ENCODE assay signal across 10 cellular contexts in the genomic region with DNA sequence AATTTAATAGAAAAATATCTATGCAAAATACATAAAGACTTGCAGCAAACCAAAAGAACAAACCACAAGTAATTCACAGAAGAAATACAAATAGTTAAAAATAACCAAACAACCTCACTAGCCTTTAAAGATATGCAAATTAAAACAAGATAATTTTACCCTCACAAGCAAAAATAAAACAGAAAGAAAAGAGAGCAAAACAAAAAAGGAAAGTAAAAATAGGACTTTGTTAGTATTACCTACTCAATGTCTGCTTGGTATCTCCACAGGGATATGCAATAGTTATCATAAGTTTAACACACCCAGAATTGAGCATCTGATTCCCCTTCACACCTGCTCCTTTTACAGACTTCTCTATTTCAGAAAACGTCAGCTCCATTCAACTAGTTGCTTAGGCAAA.
A peak's percentile ranks its signal among the peaks of the same experiment; 100 is the strongest.
DNase-seq lines count a peak whose midpoint lies in the region; ATAC-seq and TF ChIP-seq lines count a peak whose summit lies in the region.
"Had no signal": no experiment of that assay in that cellular context is flagged by ENCODE, and none has a peak within 500 bp of the region (broad histone marks: within the 10 kb centered on the region; RNA-seq: fewer than 3 reads in every experiment).

No MANE protein-coding gene starts in this region.

- no peaks in the 10 kb centered on the region for H3K27me3 Mint-ChIP-seq in neural progenitor cell (ENCODE audit: insufficient read depth, low read depth)
- peaks cover 1% of the 10 kb centered on the region for H3K27me3 Mint-ChIP-seq in activated T-helper 1 cell treated with anti-CD3 and anti-CD28 coated beads, Interleukin-12 subunit alpha, Interleukin-12 subunit beta, Interleukin-2, Interleukin-4 antibody, amounts not matched to agents 30 ng/mL and 10 ng/mL and 1 ng/mL, durations not matched to agents 14 hours and 24 hours and 36 hours (ENCODE audit: insufficient read depth)

- no peak overlapping the region for H3K4me3 Mint-ChIP-seq in neural progenitor cell
- H3K4me3 Mint-ChIP-seq in activated T-helper 1 cell treated with anti-CD3 and anti-CD28 coated beads, Interleukin-12 subunit alpha, Interleukin-12 subunit beta, Interleukin-2, Interleukin-4 antibody, amounts not matched to agents 30 ng/mL and 10 ng/mL and 1 ng/mL, durations not matched to agents 14 hours and 24 hours and 36 hours, result no peak overlapping the region
- H3K4me3 Mint-ChIP-seq: T-helper 1 cell treated with Interleukin-12 subunit alpha and Interleukin-12 subunit beta and Interleukin-4 antibody, amounts not matched to agents 30 μg/mL and 1 μg/mL, for 36 hours had no signal

- CTCF ChIA-PET in OCI-LY7 (lab: Charles Lee; ENCODE audit: unreplicated experiment), result no interaction called here

- no TSS peak for BruUV-seq in OCI-LY7 (replicated peaks; lab: Mats Ljungman, UMichigan)

- in situ Hi-C loops in HAP-1 (cut with MboI; ENCODE audit: low sequenced_read_pairs) (no loop called here), gastrocnemius medialis (cut with MboI; ENCODE audit: low sequenced_read_pairs in 4 of 4) (loop anchor here in 1 of 4 donors (25.0 kb wide), 1 partner anchor 91 kb away; no protein-coding TSS in a partner anchor)

- H3K27ac ChIP-seq in neural progenitor cell, result no peak overlapping the region
- H3K27ac ChIP-seq in OCI-LY7 (ENCODE audit: low read depth, low read length, poor library complexity, severe bottlenecking), result no peak overlapping the region
- H3K27ac ChIP-seq in gastrocnemius medialis, result no peak overlapping the region
- H3K27ac ChIP-seq: spleen had no signal

- H3K4me2 ChIP-seq in neural progenitor cell (no peak overlapping the region), OCI-LY7 (ENCODE audit: low read length) (no peak overlapping the region)

- no peaks in the 10 kb centered on the region for H3K9me3 Mint-ChIP-seq in neural progenitor cell
- no peaks in the 10 kb centered on the region for H3K9me3 Mint-ChIP-seq in activated T-helper 1 cell treated with anti-CD3 and anti-CD28 coated beads, Interleukin-12 subunit alpha, Interleukin-12 subunit beta, Interleukin-2, Interleukin-4 antibody, amounts not matched to agents 30 ng/mL and 10 ng/mL and 1 ng/mL, durations not matched to agents 14 hours and 24 hours and 36 hours
- H3K9me3 Mint-ChIP-seq: T-helper 1 cell treated with Interleukin-12 subunit alpha and Interleukin-12 subunit beta and Interleukin-4 antibody, amounts not matched to agents 30 μg/mL and 1 μg/mL, for 36 hours had no signal

- H3K27me3 ChIP-seq in HAP-1 (ENCODE audit: low read depth), result no peaks in the 10 kb centered on the region
- no peaks in the 10 kb centered on the region for H3K27me3 ChIP-seq in neural progenitor cell
- H3K27me3 ChIP-seq in gastrocnemius medialis, result no peaks in the 10 kb centered on the region
- H3K27me3 ChIP-seq: spleen had no signal

- H3K4me1 ChIP-seq in HAP-1, result no peaks in the 10 kb centered on the region
- no peaks in the 10 kb centered on the region for H3K4me1 ChIP-seq in neural progenitor cell
- H3K4me1 ChIP-seq in OCI-LY7 (ENCODE audit: insufficient read depth, low read length, poor library complexity, severe bottlenecking), result no peaks in the 10 kb centered on the region
- H3K4me1 ChIP-seq in gastrocnemius medialis, result no peaks in the 10 kb centered on the region
- H3K4me1 ChIP-seq: spleen had no signal

- DNase-seq in HAP-1 (ENCODE audit: low spot score in 2 of 2) (no peak), neural progenitor cell (ENCODE audit: low spot score) (no peak), OCI-LY7 (ENCODE audit: low spot score) (no peak), gastrocnemius medialis (no peak), NOMO-1 treated with DMSO at 0.1 percent for 48 hours (lab: John Stamatoyannopoulos, UW; ENCODE audit: unreplicated experiment) (no peak)
- no peak for DNase-seq in activated T-helper 1 cell treated with anti-CD3 and anti-CD28 coated beads, Interleukin-12 subunit alpha, Interleukin-12 subunit beta, Interleukin-2, Interleukin-4 antibody, amounts not matched to agents 30 ng/mL and 10 ng/mL and 1 ng/mL, durations not matched to agents 14 hours and 24 hours and 36 hours (ENCODE audit: low spot score)
- DNase-seq: spleen had no signal

- H3K79me2 ChIP-seq in neural progenitor cell (ENCODE audit: low read depth), result no peaks in the 10 kb centered on the region
- no peaks in the 10 kb centered on the region for H3K79me2 ChIP-seq in OCI-LY7 (ENCODE audit: insufficient read depth, low read depth, low read length)

- H2AFZ ChIP-seq in neural progenitor cell (replicated peaks) (peak overlapping the region; percentile 34), OCI-LY7 (ENCODE audit: low read length) (no peak overlapping the region)

- H3K27ac Mint-ChIP-seq in neural progenitor cell, result no peak overlapping the region
- H3K27ac Mint-ChIP-seq in activated T-helper 1 cell treated with anti-CD3 and anti-CD28 coated beads, Interleukin-12 subunit alpha, Interleukin-12 subunit beta, Interleukin-2, Interleukin-4 antibody, amounts not matched to agents 30 ng/mL and 10 ng/mL and 1 ng/mL, durations not matched to agents 14 hours and 24 hours and 36 hours, result no peak overlapping the region
- H3K27ac Mint-ChIP-seq: T-helper 1 cell treated with Interleukin-12 subunit alpha and Interleukin-12 subunit beta and Interleukin-4 antibody, amounts not matched to agents 30 μg/mL and 1 μg/mL, for 36 hours had no signal

- no peaks in the 10 kb centered on the region for H3F3A ChIP-seq in neural progenitor cell (ENCODE audit: low read depth)

- ATAC-seq in GM19025 (IDR thresholded peaks at IDR 0.05; ENCODE audit: low read depth, unreplicated experiment) (peak; percentile 37), HG03175 (IDR thresholded peaks at IDR 0.05; ENCODE audit: unreplicated experiment) (peak; percentile 57), gastrocnemius medialis (no peak)

- intact Hi-C loops in OCI-LY7 (cut with micrococcal nuclease; ENCODE audit: unreplicated experiment), result no loop called here
- intact Hi-C loops in activated T-helper 1 cell treated with anti-CD3 and anti-CD28 coated beads, Interleukin-12 subunit alpha, Interleukin-12 subunit beta, Interleukin-2, Interleukin-4 antibody, amounts not matched to agents 30 ng/mL and 10 ng/mL and 1 ng/mL, durations not matched to agents 14 hours and 24 hours and 36 hours (cut with micrococcal nuclease), result no loop called here
- intact Hi-C loops in gastrocnemius medialis (cut with DNase I; ENCODE audit: low total_unique reads), result no loop called here

- no peak for TF ChIP-seq CTCF in neural progenitor cell (IDR thresholded peaks at IDR 0.05)
- no peak for TF ChIP-seq CTCF in OCI-LY7 (conservative IDR thresholded peaks at IDR 0.05; ENCODE audit: low read length)
- TF ChIP-seq CTCF in gastrocnemius medialis (IDR thresholded peaks at IDR 0.05 in 4 of 5, conservative IDR thresholded peaks at IDR 0.05 in 1 of 5), result no peak

- TF ChIP-seq POLR2A in gastrocnemius medialis (IDR thresholded peaks at IDR 0.05), result no peak

- H4K20me1 ChIP-seq in neural progenitor cell (ENCODE audit: low read depth) (no peaks in the 10 kb centered on the region), OCI-LY7 (ENCODE audit: insufficient read depth, low read length) (no peaks in the 10 kb centered on the region)

- no peaks in the 10 kb centered on the region for H3K36me3 ChIP-seq in HAP-1 (replicated peaks)
- no peaks in the 10 kb centered on the region for H3K36me3 ChIP-seq in neural progenitor cell
- no peaks in the 10 kb centered on the region for H3K36me3 ChIP-seq in OCI-LY7 (ENCODE audit: insufficient read depth, low read length)
- no peaks in the 10 kb centered on the region for H3K36me3 ChIP-seq in gastrocnemius medialis
- H3K36me3 ChIP-seq: spleen had no signal

- H3K4me3 ChIP-seq in HAP-1, result peak overlapping the region; percentile 18
- no peak overlapping the region for H3K4me3 ChIP-seq in neural progenitor cell
- no peak overlapping the region for H3K4me3 ChIP-seq in OCI-LY7 (ENCODE audit: low read depth, low read length, poor library complexity, severe bottlenecking)
- H3K4me3 ChIP-seq in gastrocnemius medialis, result no peak overlapping the region
- H3K4me3 ChIP-seq: spleen had no signal

- H3K9ac ChIP-seq in neural progenitor cell, result no peak overlapping the region

- POLR2A ChIA-PET in OCI-LY7 (lab: Charles Lee), result no interaction called here

- H3K36me3 Mint-ChIP-seq in neural progenitor cell, result no peaks in the 10 kb centered on the region
- H3K36me3 Mint-ChIP-seq in activated T-helper 1 cell treated with anti-CD3 and anti-CD28 coated beads, Interleukin-12 subunit alpha, Interleukin-12 subunit beta, Interleukin-2, Interleukin-4 antibody, amounts not matched to agents 30 ng/mL and 10 ng/mL and 1 ng/mL, durations not matched to agents 14 hours and 24 hours and 36 hours (ENCODE audit: low read depth), result no peaks in the 10 kb centered on the region

- H3K9me2 ChIP-seq in OCI-LY7 (ENCODE audit: insufficient read depth, low read length), result no peaks in the 10 kb centered on the region

- no peaks in the 10 kb centered on the region for H3K9me3 ChIP-seq in HAP-1
- H3K9me3 ChIP-seq in neural progenitor cell (ENCODE audit: low read depth), result no peaks in the 10 kb centered on the region
- no peaks in the 10 kb centered on the region for H3K9me3 ChIP-seq in OCI-LY7 (ENCODE audit: low read length)
- H3K9me3 ChIP-seq in gastrocnemius medialis, result no peaks in the 10 kb centered on the region
- H3K9me3 ChIP-seq: spleen had no signal

- no peaks in the 10 kb centered on the region for H3K4me1 Mint-ChIP-seq in neural progenitor cell
- no peaks in the 10 kb centered on the region for H3K4me1 Mint-ChIP-seq in activated T-helper 1 cell treated with anti-CD3 and anti-CD28 coated beads, Interleukin-12 subunit alpha, Interleukin-12 subunit beta, Interleukin-2, Interleukin-4 antibody, amounts not matched to agents 30 ng/mL and 10 ng/mL and 1 ng/mL, durations not matched to agents 14 hours and 24 hours and 36 hours (ENCODE audit: low read depth)

Comparison
In these comparisons a context has a peak if more than half of its experiments do, and no peak if none do; other contexts are left out.
1. ATAC-seq: peak in GM19025 (single experiment) and HG03175 (single experiment); none in gastrocnemius medialis (0 of 2).